In the genomic region with DNA sequence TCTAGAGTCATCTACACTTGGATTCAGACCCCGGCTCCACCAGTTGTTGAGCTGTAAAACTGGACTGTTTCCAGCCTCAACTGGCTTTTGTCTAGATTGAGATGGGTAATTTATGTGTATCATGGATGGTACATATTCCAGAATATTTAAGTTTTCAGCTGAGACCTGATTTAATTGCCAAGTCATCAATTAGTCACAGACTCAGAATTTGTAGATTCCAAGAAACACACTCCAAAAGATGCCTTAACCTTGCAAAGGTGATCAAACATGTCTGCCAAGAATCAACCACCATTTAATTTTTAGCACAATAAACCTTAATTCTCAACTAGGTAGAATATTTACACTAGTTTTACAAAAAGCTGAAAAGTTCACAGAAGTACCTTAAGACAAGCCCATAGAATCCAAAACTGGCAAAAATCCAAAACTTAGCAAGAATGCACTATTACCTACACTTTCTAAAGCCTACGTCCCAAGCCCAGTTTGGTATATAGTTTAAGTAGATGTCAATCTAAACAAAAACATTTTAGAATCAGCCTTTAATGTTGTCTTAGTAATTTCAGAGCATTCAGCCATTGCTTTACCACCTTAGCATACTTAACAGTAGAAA, we compare ENCODE assay signal across 13 cellular contexts. TPM values are rescaled to one million over a fixed set of nuclear protein-coding genes. Genes with fewer than 3 reads are reported as not detected.
DNase-seq lines count a peak whose midpoint lies in the region; ATAC-seq, FAIRE-seq and TF ChIP-seq lines count a peak whose summit lies in the region.
"Had no signal": no experiment of that assay in that cellular context is flagged by ENCODE, and none has a peak within 500 bp of the region (broad histone marks: within the 10 kb centered on the region; RNA-seq: fewer than 3 reads in every experiment).

No MANE protein-coding gene starts in this region.

- WGBS in SK-N-SH (ENCODE audit: low lambda C conversion rate) = 75% methylated on average over 2 of the region's 2 CpGs
- 31% methylated on average over 2 of the region's 2 CpGs for WGBS in K562 (ENCODE audit: insufficient coverage, low coverage, missing lambda C conversion rate)

- ATAC-seq in SK-N-SH treated with all-trans-retinoic acid at 6 μM for 48 hours (no peak), K562 (no peak), HG03469 (IDR thresholded peaks at IDR 0.05; ENCODE audit: unreplicated experiment) (no peak), HG02938 (IDR thresholded peaks at IDR 0.05; ENCODE audit: unreplicated experiment) (no peak)

- H3K36me3 ChIP-seq in SK-N-SH (replicated peaks in 1 of 2; ENCODE audit: control insufficient read depth in 1 of 2, insufficient read depth in 2 of 2, low read length in 1 of 2) = peaks cover 0 to 3% of the 10 kb centered on the region in 2 experiments
- no peaks in the 10 kb centered on the region for H3K36me3 ChIP-seq in MM.1S (replicated peaks; ENCODE audit: insufficient read depth, low read length)
- no peaks in the 10 kb centered on the region for H3K36me3 ChIP-seq in K562 (ENCODE audit: control insufficient read depth, insufficient read depth, low read length)
- no peaks in the 10 kb centered on the region for H3K36me3 ChIP-seq in osteoblast (ENCODE audit: insufficient read depth, low read length)
- H3K36me3 ChIP-seq: HAP-1 had no signal

- TF ChIP-seq EP300 in SK-N-SH (IDR thresholded peaks at IDR 0.05; ENCODE audit: borderline replicate concordance in 1 of 2, low read depth in 1 of 2, low read length in 1 of 2) = no peak
- TF ChIP-seq EP300 in K562 (IDR thresholded peaks at IDR 0.05; ENCODE audit: low read length) = no peak

- peaks cover 93% of the 10 kb centered on the region for H4K20me1 ChIP-seq in SK-N-SH (ENCODE audit: insufficient read depth)
- H4K20me1 ChIP-seq in MM.1S (ENCODE audit: insufficient read depth, low read length) = peaks cover 25% of the 10 kb centered on the region
- H4K20me1 ChIP-seq in K562 (replicated peaks; ENCODE audit: control insufficient read depth, insufficient read depth, low read length) = peaks cover 12% of the 10 kb centered on the region
- H4K20me1 ChIP-seq in osteoblast (ENCODE audit: insufficient read depth, low read length) = peaks cover 49% of the 10 kb centered on the region

- H3K79me2 ChIP-seq in SK-N-SH (ENCODE audit: insufficient read depth) (peaks cover 98% of the 10 kb centered on the region), MM.1S (ENCODE audit: low read length) (peaks cover 98% of the 10 kb centered on the region), K562 (ENCODE audit: control insufficient read depth, insufficient read depth, low read length) (peaks cover 96% of the 10 kb centered on the region), osteoblast (ENCODE audit: insufficient read depth, low read length) (peaks cover 90% of the 10 kb centered on the region)

- peak overlapping the region in 1 of 2 experiments; percentile 91; a peak in 1 of 4 replicates for H3K27ac ChIP-seq in SK-N-SH (ENCODE audit: low read depth in 2 of 2, low read length in 1 of 2)
- H3K27ac ChIP-seq in MM.1S (ENCODE audit: low read length) = peak overlapping the region; percentile 83; the same call in 1 of the 2 replicates
- H3K27ac ChIP-seq in K562 (ENCODE audit: extremely low read depth, low read depth, low read length) = peak overlapping the region; percentile 80; the same call in 2 of the 3 replicates
- H3K27ac ChIP-seq in osteoblast (ENCODE audit: low read depth, low read length) = peak overlapping the region; percentile 96

- H3K4me3 ChIP-seq in SK-N-SH (ENCODE audit: low read depth in 2 of 2, low read length in 1 of 2) (no peak overlapping the region), MM.1S (ENCODE audit: low read length) (no peak overlapping the region), K562 (no peak overlapping the region), osteoblast (ENCODE audit: insufficient read depth, low read length) (no peak overlapping the region)
- H3K4me3 ChIP-seq: HAP-1 had no signal

- POLR2A ChIA-PET in SK-N-SH (lab: Yijun Ruan, JAX) = interaction anchor here (0.5 kb wide), 1 partner anchor 19 kb away, joined by 3 read pairs; no protein-coding TSS in a partner anchor
- POLR2A ChIA-PET in K562 (lab: Yijun Ruan, JAX) = interaction anchor here (3.8 to 4.7 kb wide), 4 partner anchors 9 to 16 kb away, joined by 25 to 48 read pairs (median 32); no protein-coding TSS in a partner anchor

- TF ChIP-seq POLR2A in K562 (conservative IDR thresholded peaks at IDR 0.05) = no peak

- H3K4me1 ChIP-seq in SK-N-SH (ENCODE audit: control insufficient read depth in 1 of 2, insufficient read depth in 2 of 2, low read depth in 1 of 2, low read length in 1 of 2) = peaks cover 19 to 42% of the 10 kb centered on the region in 2 experiments; a peak in 3 of 4 replicates
- peaks cover 18% of the 10 kb centered on the region for H3K4me1 ChIP-seq in MM.1S (ENCODE audit: low read length)
- H3K4me1 ChIP-seq in K562 (replicated peaks in 1 of 2; ENCODE audit: control insufficient read depth in 2 of 2, insufficient read depth in 2 of 2, low read length in 2 of 2) = peaks cover 13 to 24% of the 10 kb centered on the region in 2 experiments; a peak in 4 of 5 replicates
- peaks cover 33% of the 10 kb centered on the region for H3K4me1 ChIP-seq in osteoblast (ENCODE audit: insufficient read depth, low read length)

- TF ChIP-seq RAD21 in SK-N-SH (IDR thresholded peaks at IDR 0.05; ENCODE audit: low read length) (no peak), K562 (CRISPR knock-in tag; conservative IDR thresholded peaks at IDR 0.05 in 1 of 2, IDR thresholded peaks at IDR 0.05 in 1 of 2) (no peak)

- H3K9ac ChIP-seq in SK-N-SH (no peak overlapping the region), MM.1S (ENCODE audit: low read length) (no peak overlapping the region), K562 (ENCODE audit: insufficient read depth in 1 of 2, low read depth in 2 of 2, low read length in 2 of 2) (peak overlapping the region in 1 of 2 experiments; percentile 87; a peak in 1 of 4 replicates)

- no peaks in the 10 kb centered on the region for H3K9me1 ChIP-seq in K562 (ENCODE audit: control insufficient read depth, insufficient read depth, low read length)

- intact Hi-C loops in K562 (cut with micrococcal nuclease) = loop anchor here (2.0 to 5.0 kb wide), 2 partner anchors 17 to 255 kb away; a partner anchor contains a TSS

- no peaks in the 10 kb centered on the region for H3K9me2 ChIP-seq in SK-N-SH
- H3K9me2 ChIP-seq in MM.1S (replicated peaks; ENCODE audit: insufficient read depth, low read length) = no peaks in the 10 kb centered on the region

- H2AFZ ChIP-seq in SK-N-SH (ENCODE audit: low read depth) (no peak overlapping the region), MM.1S (ENCODE audit: low read length) (no peak overlapping the region), K562 (ENCODE audit: low read depth, low read length) (no peak overlapping the region), osteoblast (ENCODE audit: low read length) (no peak overlapping the region)

- no TSS peak for BruUV-seq in K562 (replicated peaks; lab: Mats Ljungman, UMichigan)

- CTCF ChIA-PET in SK-N-SH (lab: Yijun Ruan, JAX) (interaction anchor here (0.9 to 4.8 kb wide), 2 partner anchors 11 to 255 kb away, joined by 3 to 33 read pairs; no protein-coding TSS in a partner anchor), K562 (lab: Yijun Ruan, JAX; ENCODE audit: low intra/inter-chr PET ratio) (no interaction called here)

- DNase-seq in SK-N-SH (no peak), MM.1S (no peak), K562 (ENCODE audit: extremely low read depth in 1 of 4, low spot score in 3 of 4) (no peak), osteoblast (ENCODE audit: insufficient read length, low spot score, missing footprints) (no peak)
- DNase-seq in effector CD8-positive, alpha-beta T cell (lab: John Stamatoyannopoulos, UW) = no peak
- DNase-seq: NCI-H1048; stimulated activated naive CD4-positive, alpha-beta T cell treated with Interleukin-2 at 50 U/mL for 16 hours had no signal

- FAIRE-seq in K562 (lab: Jason Lieb, UNC) = peak; percentile 19
- FAIRE-seq: A204.1, G401.6 had no signal

- in situ Hi-C loops in K562 (cut with MboI) = no loop called here

- TF ChIP-seq CTCF in SK-N-SH (IDR thresholded peaks at IDR 0.05) (no peak), MM.1S (IDR thresholded peaks at IDR 0.05; ENCODE audit: low read length) (no peak), K562 (IDR thresholded peaks at IDR 0.05 in 2 of 3, conservative IDR thresholded peaks at IDR 0.05 in 1 of 3; ENCODE audit: insufficient read depth in 2 of 3, low read depth in 1 of 3, low read length in 3 of 3) (no peak), osteoblast (IDR thresholded peaks at IDR 0.05; ENCODE audit: extremely low read depth, low read depth, low read length) (no peak)

- H3F3A ChIP-seq in SK-N-SH (replicated peaks; ENCODE audit: insufficient read depth) = peaks cover 42% of the 10 kb centered on the region
- H3F3A ChIP-seq in MM.1S (ENCODE audit: insufficient read depth, low read length) = peaks cover 17% of the 10 kb centered on the region

- H3K9me3 ChIP-seq in SK-N-SH (no peaks in the 10 kb centered on the region), MM.1S (replicated peaks; ENCODE audit: insufficient read depth, low read length) (no peaks in the 10 kb centered on the region), K562 (replicated peaks; ENCODE audit: control insufficient read depth, insufficient read depth, low read depth, low read length) (no peaks in the 10 kb centered on the region), osteoblast (ENCODE audit: low read depth, low read length) (no peaks in the 10 kb centered on the region)
- H3K9me3 ChIP-seq: HAP-1 had no signal

- H3K4me2 ChIP-seq in SK-N-SH = peak overlapping the region; percentile 89; the same call in 1 of the 2 replicates
- peak overlapping the region; percentile 88; the same call in 1 of the 2 replicates for H3K4me2 ChIP-seq in MM.1S (ENCODE audit: low read depth, low read length)
- no peak overlapping the region for H3K4me2 ChIP-seq in K562 (ENCODE audit: insufficient read depth, low read length)
- peak overlapping the region; percentile 4 for H3K4me2 ChIP-seq in osteoblast (ENCODE audit: insufficient read depth, low read length)

- H3K27me3 ChIP-seq in SK-N-SH (ENCODE audit: insufficient read depth) = no peaks in the 10 kb centered on the region
- H3K27me3 ChIP-seq in MM.1S (replicated peaks; ENCODE audit: insufficient read depth, low read length) = no peaks in the 10 kb centered on the region
- no peaks in the 10 kb centered on the region for H3K27me3 ChIP-seq in K562 (ENCODE audit: control insufficient read depth in 2 of 2, insufficient read depth in 2 of 2, low read length in 2 of 2)
- H3K27me3 ChIP-seq in osteoblast (ENCODE audit: insufficient read depth, low read length) = no peaks in the 10 kb centered on the region

RNA-seq across cellular contexts. Expression of a gene that starts 17.7 kb away (rescaled TPM):
- polyA plus RNA-seq in SK-N-SH (2012; rRNA removed) = 15.1 and 15.4 TPM in 2 replicates
- polyA plus RNA-seq in SK-N-SH (2012; cell fraction: cytosol; rRNA removed) = 15.3 and 16.6 TPM in 2 replicates
- polyA plus RNA-seq in SK-N-SH (2012; cell fraction: nucleus; rRNA removed) = 22.7 and 28.0 TPM in 2 replicates
- total RNA-seq in K562 (2011; cell fraction: chromatin; rRNA removed; ENCODE audit: low replicate concordance) = 28.3 and 61.3 TPM in 2 replicates
- total RNA-seq in K562 (2011; cell fraction: nucleolus; rRNA removed) = 17.8 and 25.7 TPM in 2 replicates
- total RNA-seq in K562 (2011; cell fraction: nucleoplasm; rRNA removed) = 37.4 and 58.5 TPM in 2 replicates
- 10.9 and 11.2 TPM in 2 replicates for total RNA-seq in K562 (2014; rRNA removed)
- 14.3 and 17.4 TPM in 2 replicates for total RNA-seq in K562 (2014; rRNA removed; fragmentation: Illumina TruSeq; extraction: Trizol)
- total RNA-seq in K562 (2015; rRNA removed; fragmentation: Illumina TruSeq; extraction: Trizol) = 12.5 and 12.7 TPM in 2 replicates
- 11.9 and 13.7 TPM in 2 replicates for total RNA-seq in K562 (2021)
- 11.7 and 13.0 TPM in 2 replicates for polyA plus RNA-seq in K562 (2011; rRNA removed)
- 9.5 and 11.8 TPM in 2 replicates for polyA plus RNA-seq in K562 (2011; cell fraction: cytosol; rRNA removed)
- polyA plus RNA-seq in K562 (2011; cell fraction: nucleus; rRNA removed) = 9.6 and 15.1 TPM in 2 replicates
- 9.5 and 13.5 TPM in 2 replicates for polyA plus RNA-seq in K562 (2012)
- polyA plus RNA-seq in K562 (2014; fragmentation: Illumina TruSeq; extraction: Trizol) = 13.1 and 13.5 TPM in 2 replicates
- 1 to 10 TPM; 4.1 to 6.5 TPM for polyA plus RNA-seq in K562 (2014; fragmentation: Nextera tagmentation; extraction: Ambion mirVana)
- polyA plus RNA-seq in K562 (2014; rRNA removed) = 9.6 and 14.0 TPM in 2 replicates
- polyA minus RNA-seq in K562 (2011; rRNA and poly(A)+ RNA removed) = 18.0 and 18.4 TPM in 2 replicates
- 6.7 and 9.7 TPM in 2 replicates for polyA minus RNA-seq in K562 (2011; cell fraction: cytosol; rRNA and poly(A)+ RNA removed)
- 9.2 and 18.0 TPM in 2 replicates for polyA minus RNA-seq in K562 (2011; cell fraction: nucleus; rRNA and poly(A)+ RNA removed)
- total RNA-seq in osteoblast = 41.8 and 43.1 TPM in 2 replicates
